In the genomic region with DNA sequence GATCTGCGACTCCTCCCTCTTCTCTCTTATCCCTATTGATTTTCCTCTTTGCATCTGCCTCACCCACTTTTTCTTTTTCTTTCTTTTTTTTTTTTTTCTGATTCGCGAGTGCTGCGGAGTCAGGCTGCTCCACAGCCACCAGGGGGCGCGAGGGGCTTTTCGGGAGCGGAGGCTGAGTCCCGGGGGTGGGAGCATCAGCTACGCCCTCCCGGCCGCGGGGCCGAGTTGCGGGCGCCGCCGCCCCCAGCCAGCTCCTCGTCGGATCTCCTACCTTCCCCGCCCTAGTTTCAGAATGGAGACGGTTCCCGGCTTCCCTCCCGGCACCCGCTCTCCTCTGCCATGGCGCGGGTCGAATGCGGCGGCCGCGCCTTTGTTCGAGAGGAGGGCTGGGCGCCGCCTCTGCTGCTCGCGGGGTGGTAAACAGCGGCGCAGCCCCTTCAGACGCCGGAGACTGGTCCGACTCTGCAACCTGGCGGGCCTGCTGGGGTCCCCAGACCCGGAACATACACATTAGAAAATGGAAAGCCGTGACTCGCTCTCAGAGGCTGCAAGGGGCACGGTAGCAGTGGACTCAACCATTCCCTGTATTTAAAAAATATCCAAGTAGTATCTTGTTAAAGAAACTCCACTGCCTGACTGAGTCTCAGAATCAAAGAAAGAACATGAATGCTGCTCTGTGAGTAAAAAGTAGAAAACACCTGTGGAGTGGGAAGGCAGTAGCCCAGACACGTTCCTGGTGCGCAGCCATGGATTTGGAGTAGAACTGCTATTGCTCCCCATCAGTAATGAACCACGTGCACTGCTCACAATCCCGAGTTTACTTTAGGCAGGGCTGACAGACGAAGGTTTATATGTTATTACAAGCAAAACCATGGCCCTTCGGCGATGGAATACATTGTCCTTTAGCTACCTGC, we compare ENCODE assay signal across 8 cellular contexts. TPM values are rescaled to one million over a fixed set of nuclear protein-coding genes. Genes with fewer than 3 reads are reported as not detected.
A peak's percentile ranks its signal among the peaks of the same experiment; 100 is the strongest.
DNase-seq lines count a peak whose midpoint lies in the region; FAIRE-seq and TF ChIP-seq lines count a peak whose summit lies in the region.

No MANE protein-coding gene starts in this region.

- peaks cover 15 to 19% of the 10 kb centered on the region in 2 experiments for H3K4me1 ChIP-seq in neutrophil (ENCODE audit: control insufficient read depth in 1 of 2, insufficient read depth in 1 of 2, low read depth in 1 of 2, low read length in 1 of 2)
- peaks cover 1 to 45% (median 35%) of the 10 kb centered on the region in 5 donors for H3K4me1 ChIP-seq in subcutaneous abdominal adipose tissue (ENCODE audit: control insufficient read depth in 5 of 5, insufficient read depth in 5 of 5, low read length in 5 of 5)

- DNase-seq in Daoy (ENCODE audit: low read depth) (peak; percentile 95), GOT3 (lab: John Stamatoyannopoulos, UW) (peak; percentile 68), LHCN-M2 (ENCODE audit: low read depth) (peak; percentile 85), SHP77 (lab: John Stamatoyannopoulos, UW) (peak; percentile 87 to 91), frontal cortex (ENCODE audit: low spot score in 2 of 2) (peak; percentile 80 to 85)
- DNase-seq in activated naive CD4-positive, alpha-beta T cell treated with Interleukin-2 at 50 U/mL for 16 hours = peak; percentile 70

- no peaks in the 10 kb centered on the region for H3K36me3 ChIP-seq in neutrophil
- no peaks in the 10 kb centered on the region for H3K36me3 ChIP-seq in subcutaneous abdominal adipose tissue (ENCODE audit: control insufficient read depth in 5 of 5, insufficient read depth in 5 of 5, low read length in 5 of 5)

- H3K9ac ChIP-seq in subcutaneous abdominal adipose tissue (ENCODE audit: low read length in 5 of 5) = peak overlapping the region; percentile 38 to 80 (median 71)

- H3K4me3 ChIP-seq in neutrophil (ENCODE audit: low read depth in 1 of 2, low read length in 1 of 2) (peak overlapping the region; percentile 50 to 60), subcutaneous abdominal adipose tissue (ENCODE audit: low read depth in 1 of 5, low read length in 5 of 5) (peak overlapping the region; percentile 68 to 77 (median 75))

- H3K9me3 ChIP-seq in neutrophil (no peaks in the 10 kb centered on the region), subcutaneous abdominal adipose tissue (ENCODE audit: control insufficient read depth in 5 of 5, low read length in 5 of 5) (no peaks in the 10 kb centered on the region)

- H3K27me3 ChIP-seq in neutrophil = peaks cover 79% of the 10 kb centered on the region
- H3K27me3 ChIP-seq in subcutaneous abdominal adipose tissue (ENCODE audit: control insufficient read depth in 5 of 5, insufficient read depth in 4 of 5, low read length in 5 of 5) = peaks cover 4 to 19% (median 13%) of the 10 kb centered on the region in 5 donors

- TF ChIP-seq CTCF in neutrophil (IDR thresholded peaks at IDR 0.05) = peak; percentile 41

- FAIRE-seq in frontal cortex (lab: Jason Lieb, UNC) = no peak

- H3K27ac ChIP-seq in neutrophil (no peak overlapping the region), subcutaneous abdominal adipose tissue (ENCODE audit: low read depth, low read length) (peak overlapping the region; percentile 71)

RNA-seq across cellular contexts. Expression of a gene that starts 55.7 kb away (rescaled TPM):
- 133 and 141 TPM in 2 replicates for total RNA-seq in Daoy (2014; rRNA removed; shearing (Covaris generic))
- 55.9 and 66.9 TPM in 2 replicates for total RNA-seq in LHCN-M2 (2014; rRNA removed)
- 37.9 TPM for polyA plus RNA-seq in LHCN-M2 (2012)
- total RNA-seq in frontal cortex = 888 TPM
